8 cellular contexts compared by ENCODE assay signal in genomic region chr20:3888622-3889488, GRCh38. TPM values are rescaled to one million over a fixed set of nuclear protein-coding genes. Genes with fewer than 3 reads are reported as not detected.
DNase-seq lines count a peak whose midpoint lies in the region; ATAC-seq and TF ChIP-seq lines count a peak whose summit lies in the region.

Gene PANK2, plus strand, starts transcription at chr20:3889387.

- H3K9me3 ChIP-seq in breast epithelium (no peaks in the 10 kb centered on the region), iPS-18a (ENCODE audit: control insufficient read depth, low read depth, low read length) (no peaks in the 10 kb centered on the region), skeletal muscle tissue (ENCODE audit: control insufficient read depth in 3 of 3, low read length in 3 of 3) (no peaks in the 10 kb centered on the region)

- intact Hi-C loops in breast epithelium (cut with DNase I; ENCODE audit: low total_unique reads), result no loop called here

- peak; percentile 67 for TF ChIP-seq CTCF in VCaP (conservative IDR thresholded peaks at IDR 0.05)
- TF ChIP-seq CTCF in breast epithelium (IDR thresholded peaks at IDR 0.05), result peak; percentile 30 to 46 (median 39)

- H3K4me1 ChIP-seq in breast epithelium (peaks cover 0 to 17% of the 10 kb centered on the region in 2 donors), iPS-18a (ENCODE audit: control insufficient read depth, low read depth, low read length) (peaks cover 23% of the 10 kb centered on the region), skeletal muscle tissue (ENCODE audit: control insufficient read depth in 3 of 3, insufficient read depth in 3 of 3, low read length in 3 of 3) (peaks cover 16 to 38% (median 33%) of the 10 kb centered on the region in 3 donors)

- H3K9ac ChIP-seq in iPS-18a (ENCODE audit: low read length), result peak within 1 kb of the TSS; percentile 90
- peak within 1 kb of the TSS; percentile 86 to 94 (median 87) for H3K9ac ChIP-seq in skeletal muscle tissue (ENCODE audit: low read depth in 1 of 3, low read length in 3 of 3)

- H3K4me3 ChIP-seq in breast epithelium (peak within 1 kb of the TSS; percentile 96 to 100 (median 98)), iPS-18a (ENCODE audit: low read length) (peak within 1 kb of the TSS; percentile 99), skeletal muscle tissue (ENCODE audit: low read length in 3 of 3) (peak within 1 kb of the TSS; percentile 93 to 99 (median 97))

- peak; percentile 75 for TF ChIP-seq POLR2A in breast epithelium (IDR thresholded peaks at IDR 0.05)

- ATAC-seq in GM18873 (IDR thresholded peaks at IDR 0.05; ENCODE audit: low FRiP score, unreplicated experiment) (peak; percentile 88), HG03139 (IDR thresholded peaks at IDR 0.05; ENCODE audit: unreplicated experiment) (peak; percentile 93)

- H3K36me3 ChIP-seq in breast epithelium, result no peaks in the 10 kb centered on the region
- peaks cover 11% of the 10 kb centered on the region for H3K36me3 ChIP-seq in iPS-18a (ENCODE audit: control insufficient read depth, low read depth, low read length)
- H3K36me3 ChIP-seq in skeletal muscle tissue (ENCODE audit: control insufficient read depth in 3 of 3, insufficient read depth in 3 of 3, low read length in 3 of 3), result peaks cover 0 to 2% (median 0%) of the 10 kb centered on the region in 3 donors

- H3K27ac ChIP-seq in VCaP, result peak within 1 kb of the TSS; percentile 97
- peak within 1 kb of the TSS; percentile 96 to 97 for H3K27ac ChIP-seq in breast epithelium
- peak within 1 kb of the TSS; percentile 88 for H3K27ac ChIP-seq in iPS-18a (ENCODE audit: low read length)
- H3K27ac ChIP-seq in skeletal muscle tissue (ENCODE audit: low read depth, low read length), result peak within 1 kb of the TSS; percentile 88

- no peaks in the 10 kb centered on the region for H3K27me3 ChIP-seq in breast epithelium
- no peaks in the 10 kb centered on the region for H3K27me3 ChIP-seq in iPS-18a (ENCODE audit: control insufficient read depth, insufficient read depth, low read length)
- H3K27me3 ChIP-seq in skeletal muscle tissue (ENCODE audit: control insufficient read depth in 3 of 3, insufficient read depth in 3 of 3, low read length in 3 of 3), result no peaks in the 10 kb centered on the region

- DNase-seq in AG08395 (ENCODE audit: low spot score) (peak; percentile 99), NCI-H2196 treated with DMSO at 0.1 percent for 48 hours (lab: John Stamatoyannopoulos, UW; ENCODE audit: unreplicated experiment) (peak; percentile 97), breast epithelium (ENCODE audit: low spot score in 2 of 2) (peak; percentile 98 to 99)

RNA-seq across cellular contexts. Expression of gene PANK2, which starts in this region (rescaled TPM):
- total RNA-seq in breast epithelium, result 10 to 100 TPM; 38.2 to 40.1 (median 38.7) TPM
- 39.7 TPM for total RNA-seq in skeletal muscle tissue

Comparison
In these comparisons a context has a peak if more than half of its experiments do, and no peak if none do; other contexts are left out.
1. Peak in every context shown above with its lines: DNase-seq, ATAC-seq, H3K4me3 ChIP-seq and H3K27ac ChIP-seq.